Comparison of ENCODE assay signal across 10 cellular contexts in the genomic region with DNA sequence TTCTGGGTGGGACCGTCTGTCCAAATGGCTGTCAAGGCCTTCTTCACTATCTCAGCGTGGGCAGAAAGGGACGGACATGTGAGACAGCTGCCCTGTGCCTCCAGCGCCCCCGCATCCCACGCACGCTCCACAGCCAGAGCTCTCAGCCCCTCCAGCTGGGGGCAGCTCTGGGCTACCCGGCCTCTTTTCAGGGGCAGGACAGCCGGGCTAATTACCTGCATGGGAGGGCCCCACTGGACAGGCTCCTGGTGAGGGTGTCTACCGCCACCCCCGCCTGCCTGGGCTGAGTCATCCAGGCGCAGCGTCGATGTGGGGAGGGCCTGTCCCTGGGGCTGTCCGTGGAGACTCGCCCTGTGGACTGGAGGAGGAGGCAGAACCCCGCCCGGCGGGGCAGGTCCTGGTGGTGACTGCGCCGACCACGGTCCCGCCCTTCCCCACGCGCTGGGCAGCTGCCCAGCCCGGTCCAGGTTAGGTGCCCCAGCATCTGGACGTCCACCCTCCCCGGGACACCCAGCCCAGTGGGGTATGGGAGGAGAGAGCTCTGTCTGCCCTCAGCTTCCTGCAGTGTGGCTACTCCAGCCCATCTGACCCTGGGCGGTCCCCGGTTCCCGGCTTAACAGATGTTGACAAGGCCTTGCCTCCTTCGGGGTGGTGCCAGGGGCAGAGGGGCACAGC. TPM values are rescaled to one million over a fixed set of nuclear protein-coding genes. Genes with fewer than 3 reads are reported as not detected.
DNase-seq lines count a peak whose midpoint lies in the region; TF ChIP-seq lines count a peak whose summit lies in the region.
"Had no signal": no experiment of that assay in that cellular context is flagged by ENCODE, and none has a peak within 500 bp of the region (broad histone marks: within the 10 kb centered on the region; RNA-seq: fewer than 3 reads in every experiment).

No MANE protein-coding gene starts in this region.

- DNase-seq in RWPE1 (ENCODE audit: low spot score) (peak; percentile 73), glomerular visceral epithelial cell (ENCODE audit: extremely low spot score) (peak; percentile 64), lower leg skin (ENCODE audit: low spot score in 2 of 2) (no peak), NCI-H2171 (lab: John Stamatoyannopoulos, UW) (no peak), GDM1 (lab: John Stamatoyannopoulos, UW) (no peak)
- DNase-seq: NCI-H1105, T-helper 9 cell had no signal

- WGBS in lower leg skin, 2 donors = 56 to 63% methylated on average over 21 to 25 of the region's 32 CpGs

- POLR2A ChIA-PET in HEK293 (lab: Yijun Ruan, JAX) = no interaction called here
- POLR2A ChIA-PET in RWPE1 (lab: Yijun Ruan, JAX; ENCODE audit: low non-redundant PET) = no interaction called here

- intact Hi-C loops in lower leg skin (cut with DNase I; ENCODE audit: low total_unique reads) = no loop called here

- H3K9me3 ChIP-seq in HEK293 (ENCODE audit: control insufficient read depth, insufficient read depth, low read depth, low read length) = no peaks in the 10 kb centered on the region
- H3K9me3 ChIP-seq: uterus had no signal

- no peak for TF ChIP-seq POLR2A in lower leg skin (IDR thresholded peaks at IDR 0.05)

- CTCF ChIA-PET in HEK293 (lab: Yijun Ruan, JAX) = interaction anchor here (0.8 to 1.4 kb wide), 3 partner anchors 9 to 156 kb away, joined by 3 to 4 read pairs (median 3); no protein-coding TSS in a partner anchor
- CTCF ChIA-PET in RWPE1 (lab: Yijun Ruan, JAX) = no interaction called here

- H3K4me1 ChIP-seq in HEK293 (ENCODE audit: control insufficient read depth, insufficient read depth, low read length) = no peaks in the 10 kb centered on the region

- H3K4me3 ChIP-seq in HEK293 (ENCODE audit: low read depth, low read length) (no peak overlapping the region), skin epidermis (no peak overlapping the region), lower leg skin (ENCODE audit: low read depth, poor library complexity, severe bottlenecking) (no peak overlapping the region)
- H3K4me3 ChIP-seq: uterus had no signal

- H3K27ac ChIP-seq in HEK293 (ENCODE audit: extremely low read depth, low read depth, low read length) = no peak overlapping the region
- peak overlapping the region; percentile 75 for H3K27ac ChIP-seq in RWPE1
- peak overlapping the region in 11 of 21 experiments; percentile 18 to 79 (median 45) for H3K27ac ChIP-seq in skin epidermis
- H3K27ac ChIP-seq: uterus had no signal

- TF ChIP-seq CTCF in HEK293 (tag by site-specific recombination; IDR thresholded peaks at IDR 0.05) (no peak), RWPE1 (conservative IDR thresholded peaks at IDR 0.05; ENCODE audit: low read depth) (no peak), lower leg skin (IDR thresholded peaks at IDR 0.05) (no peak)

- H3K36me3 ChIP-seq in HEK293 (ENCODE audit: control insufficient read depth in 2 of 2, insufficient read depth in 1 of 2, low read length in 2 of 2) = no peaks in the 10 kb centered on the region
- H3K36me3 ChIP-seq: uterus had no signal

TF ChIP-seq in HEK293, 187 proteins besides CTCF, POLR2A, EP300 and RAD21 (continues in another document):
- TF ChIP-seq ZNF214 (tag by site-specific recombination; IDR thresholded peaks at IDR 0.05; ENCODE audit: borderline replicate concordance) = no peak
- TF ChIP-seq ZNF549 (tag by site-specific recombination; IDR thresholded peaks at IDR 0.05) = no peak
- TF ChIP-seq KLF7 (tag by site-specific recombination; IDR thresholded peaks at IDR 0.05; ENCODE audit: borderline replicate concordance) = no peak
- TF ChIP-seq PATZ1 (tag by site-specific recombination; IDR thresholded peaks at IDR 0.05) = peak; percentile 51
- TF ChIP-seq, protein P1, sequence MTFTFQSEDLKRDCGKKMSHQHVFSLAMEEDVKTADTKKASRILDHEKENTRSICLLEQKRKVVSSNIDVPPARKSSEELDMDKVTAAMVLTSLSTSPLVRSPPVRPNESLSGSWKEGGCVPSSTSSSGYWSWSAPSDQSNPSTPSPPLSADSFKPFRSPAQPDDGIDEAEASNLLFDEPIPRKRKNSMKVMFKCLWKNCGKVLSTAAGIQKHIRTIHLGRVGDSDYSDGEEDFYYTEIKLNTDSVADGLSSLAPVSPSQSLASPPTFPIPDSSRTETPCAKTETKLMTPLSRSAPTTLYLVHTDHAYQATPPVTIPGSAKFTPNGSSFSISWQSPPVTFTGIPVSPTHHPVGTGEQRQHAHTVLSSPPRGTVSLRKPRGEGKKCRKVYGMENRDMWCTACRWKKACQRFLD (tag by site-specific recombination; IDR thresholded peaks at IDR 0.05) = no peak
- no peak for TF ChIP-seq TRIM28 (IDR thresholded peaks at IDR 0.05; ENCODE audit: borderline replicate concordance, low read length)
- TF ChIP-seq ZNF37A (tag by site-specific recombination; IDR thresholded peaks at IDR 0.05) = no peak
- 0 out of 2 replicates have a peak, but pooled peaks have one; percentile 33 for TF ChIP-seq SP7 (tag by site-specific recombination; IDR thresholded peaks at IDR 0.05)
- TF ChIP-seq, protein P2, sequence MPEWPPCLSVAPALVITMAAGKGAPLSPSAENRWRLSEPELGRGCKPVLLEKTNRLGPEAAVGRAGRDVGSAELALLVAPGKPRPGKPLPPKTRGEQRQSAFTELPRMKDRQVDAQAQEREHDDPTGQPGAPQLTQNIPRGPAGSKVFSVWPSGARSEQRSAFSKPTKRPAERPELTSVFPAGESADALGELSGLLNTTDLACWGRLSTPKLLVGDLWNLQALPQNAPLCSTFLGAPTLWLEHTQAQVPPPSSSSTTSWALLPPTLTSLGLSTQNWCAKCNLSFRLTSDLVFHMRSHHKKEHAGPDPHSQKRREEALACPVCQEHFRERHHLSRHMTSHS (tag by site-specific recombination; IDR thresholded peaks at IDR 0.05) = no peak
- TF ChIP-seq BCL11B (tag by site-specific recombination; IDR thresholded peaks at IDR 0.05; ENCODE audit: low read depth) = no peak
- no peak for TF ChIP-seq ZSCAN4 (tag by site-specific recombination; IDR thresholded peaks at IDR 0.05)
- TF ChIP-seq ZNF239 (tag by site-specific recombination; IDR thresholded peaks at IDR 0.05) = no peak
- TF ChIP-seq HIC1 (tag by site-specific recombination; IDR thresholded peaks at IDR 0.05) = 0 out of 2 replicates have a peak, but pooled peaks have one; percentile 34
- peak; percentile 82; the same call in 1 of the 2 replicates for TF ChIP-seq GLIS2 (tag by site-specific recombination; IDR thresholded peaks at IDR 0.05)

RNA-seq across cellular contexts. Expression of gene METRNL, which starts 5.9 kb away (rescaled TPM):
- total RNA-seq in lower leg skin = 100 to 1,000 TPM; 208 to 343 (median 296) TPM

Comparison
In these comparisons a context has a peak if more than half of its experiments do, and no peak if none do; other contexts are left out.
1. DNase-seq: peak in RWPE1 (single experiment) and glomerular visceral epithelial cell (single experiment); none in lower leg skin (0 of 2), NCI-H2171 (single experiment) and GDM1 (single experiment).